Comparison of ENCODE assay signal across 18 cellular contexts in genomic region chr4:13328591-13328990, GRCh38.
A peak's percentile ranks its signal among the peaks of the same experiment; 100 is the strongest.
DNase-seq lines count a peak whose midpoint lies in the region; ATAC-seq and TF ChIP-seq lines count a peak whose summit lies in the region.
"Had no signal": no experiment of that assay in that cellular context is flagged by ENCODE, and none has a peak within 500 bp of the region (broad histone marks: within the 10 kb centered on the region; RNA-seq: fewer than 3 reads in every experiment).

No MANE protein-coding gene starts in this region.

- H3K4me3 ChIP-seq in RWPE2 (ENCODE audit: severe bottlenecking) (no peak overlapping the region), fibroblast of the aortic adventitia (ENCODE audit: low read depth, low read length) (no peak overlapping the region)
- H3K4me3 ChIP-seq: HAP-1 had no signal

- no TSS peak for BruUV-seq in Calu3 (replicated peaks; lab: Mats Ljungman, UMichigan)

- no peaks in the 10 kb centered on the region for H3K4me1 Mint-ChIP-seq in Calu3 (ENCODE audit: low read depth, unreplicated experiment)

- peak; percentile 67; the same call in 1 of the 3 replicates for ATAC-seq in RWPE2 (ENCODE audit: low read depth)
- no peak for ATAC-seq in GM18873 (IDR thresholded peaks at IDR 0.05; ENCODE audit: low FRiP score, unreplicated experiment)
- ATAC-seq in sciatic nerve = no peak
- ATAC-seq: Panc1 had no signal

- H3K9me3 ChIP-seq in RWPE2 (ENCODE audit: severe bottlenecking) = no peaks in the 10 kb centered on the region
- H3K9me3 ChIP-seq: HAP-1 had no signal

- CTCF ChIA-PET in Calu3 (lab: Charles Lee) = no interaction called here

- intact Hi-C loops in Calu3 (cut with micrococcal nuclease; ENCODE audit: unreplicated experiment) = no loop called here
- intact Hi-C loops in sciatic nerve (cut with DNase I) = no loop called here

- no peaks in the 10 kb centered on the region for H3K27me3 Mint-ChIP-seq in Calu3 (ENCODE audit: unreplicated experiment)

- no peak overlapping the region for H3K27ac ChIP-seq in RWPE2 (ENCODE audit: poor library complexity, severe bottlenecking)

- H3K27ac Mint-ChIP-seq in Calu3 (ENCODE audit: unreplicated experiment) = no peak overlapping the region

- H3K4me1 ChIP-seq in RWPE2 (ENCODE audit: insufficient read depth, poor library complexity, severe bottlenecking) = no peaks in the 10 kb centered on the region
- H3K4me1 ChIP-seq: HAP-1 had no signal

- H3K4me3 Mint-ChIP-seq in Calu3 (ENCODE audit: low read depth, unreplicated experiment) = no peak overlapping the region

- H3K36me3 ChIP-seq in RWPE2 (ENCODE audit: low read depth) = no peaks in the 10 kb centered on the region
- H3K36me3 ChIP-seq: HAP-1 had no signal

- DNase-seq in AG08395 (ENCODE audit: low spot score) = peak; percentile 52
- peak; percentile 33 for DNase-seq in HCEC 1CT
- no peak for DNase-seq in RWPE2 (ENCODE audit: low spot score)
- DNase-seq in fibroblast of the aortic adventitia (ENCODE audit: low read depth) = peak; percentile 14
- no peak for DNase-seq in HUDEP-2 (lab: John Stamatoyannopoulos, UW; ENCODE audit: unreplicated experiment in 76 of 76)
- DNase-seq in Calu3 = no peak
- no peak for DNase-seq in sciatic nerve (ENCODE audit: low spot score)
- DNase-seq: AML-193, DMS79 treated with DMSO at 0.1 percent for 48 hours, KBM-7, NCI-H1092 treated with DMSO at 0.1 percent for 48 hours, NCI-H1694, NCI-H446 treated with DMSO at 0.1 percent for 48 hours, NCI-H82, SHP77 had no signal

- H3K9me3 Mint-ChIP-seq in Calu3 (ENCODE audit: low read depth, unreplicated experiment) = peaks cover 2% of the 10 kb centered on the region

- no peaks in the 10 kb centered on the region for H3K27me3 ChIP-seq in RWPE2 (ENCODE audit: insufficient read depth, poor library complexity, severe bottlenecking)

- no peaks in the 10 kb centered on the region for H3K36me3 Mint-ChIP-seq in Calu3 (ENCODE audit: insufficient read depth, unreplicated experiment)

- TF ChIP-seq CTCF in RWPE2 (IDR thresholded peaks at IDR 0.05; ENCODE audit: poor library complexity, severe bottlenecking) (no peak), fibroblast of the aortic adventitia (IDR thresholded peaks at IDR 0.05; ENCODE audit: insufficient read depth, low read length) (no peak), Calu3 (IDR thresholded peaks at IDR 0.05; ENCODE audit: unreplicated experiment) (no peak)

Comparison
In these comparisons a context has a peak if more than half of its experiments do, and no peak if none do; other contexts are left out.
1. DNase-seq: peak in AG08395 (single experiment), HCEC 1CT (single experiment) and fibroblast of the aortic adventitia (single experiment); none in RWPE2 (single experiment), HUDEP-2 (0 of 76), Calu3 (single experiment) and sciatic nerve (single experiment).